Comparison of ENCODE assay signal across 8 cellular contexts in genomic region chrX:135740683-135741149, GRCh38. TPM values are rescaled to one million over a fixed set of nuclear protein-coding genes. Genes with fewer than 3 reads are reported as not detected.
DNase-seq lines count a peak whose midpoint lies in the region; ATAC-seq and TF ChIP-seq lines count a peak whose summit lies in the region.

No MANE protein-coding gene starts in this region.

- no peak overlapping the region for H3K4me3 ChIP-seq in GM12875 (ENCODE audit: low read depth, low read length)

- H3K36me3 Mint-ChIP-seq in stimulated activated naive B cell treated with anti-CD40 and anti-IgM and Interleukin-4, amounts not matched to agents 10 μg/mL and 1 μg/mL and 100 μg/mL, for 72 hours: no peaks in the 10 kb centered on the region

- no peaks in the 10 kb centered on the region for H3K27me3 Mint-ChIP-seq in stimulated activated naive B cell treated with anti-CD40 and anti-IgM and Interleukin-4, amounts not matched to agents 10 μg/mL and 1 μg/mL and 100 μg/mL, for 72 hours

- ATAC-seq in HG02981 (IDR thresholded peaks at IDR 0.05; ENCODE audit: unreplicated experiment) (peak; percentile 79), sciatic nerve (no peak)
- peak; percentile 63 to 80 for ATAC-seq in stimulated activated naive B cell treated with anti-CD40 and anti-IgM and Interleukin-4, amounts not matched to agents 10 μg/mL and 1 μg/mL and 100 μg/mL, for 72 hours (replicated peaks)

- peak; percentile 5 to 16 for DNase-seq in activated CD4-positive, alpha-beta T cell treated with anti-CD3 and anti-CD28 coated beads for 4 hours
- DNase-seq in foreskin melanocyte (peak; percentile 1), GF-D8 (lab: John Stamatoyannopoulos, UW) (no peak), C1 segment of cervical spinal cord (lab: John Stamatoyannopoulos, UW) (no peak), sciatic nerve (ENCODE audit: low spot score) (no peak)
- DNase-seq in stimulated activated naive B cell treated with anti-CD40 and anti-IgM and Interleukin-4, amounts not matched to agents 10 μg/mL and 1 μg/mL and 100 μg/mL, for 72 hours: no peak

- H3K9me3 Mint-ChIP-seq in stimulated activated naive B cell treated with anti-CD40 and anti-IgM and Interleukin-4, amounts not matched to agents 10 μg/mL and 1 μg/mL and 100 μg/mL, for 72 hours: no peaks in the 10 kb centered on the region

- H3K4me1 Mint-ChIP-seq in stimulated activated naive B cell treated with anti-CD40 and anti-IgM and Interleukin-4, amounts not matched to agents 10 μg/mL and 1 μg/mL and 100 μg/mL, for 72 hours: peaks cover 0 to 5% of the 10 kb centered on the region in 2 donors

- TF ChIP-seq CTCF in GM12875 (IDR thresholded peaks at IDR 0.05; ENCODE audit: borderline replicate concordance, insufficient read depth, low read depth, low read length): peak; percentile 75

- intact Hi-C loops in sciatic nerve (cut with DNase I): no loop called here

- H3K27ac Mint-ChIP-seq in stimulated activated naive B cell treated with anti-CD40 and anti-IgM and Interleukin-4, amounts not matched to agents 10 μg/mL and 1 μg/mL and 100 μg/mL, for 72 hours: no peak overlapping the region

- peak overlapping the region; percentile 44 to 58 for H3K4me3 Mint-ChIP-seq in stimulated activated naive B cell treated with anti-CD40 and anti-IgM and Interleukin-4, amounts not matched to agents 10 μg/mL and 1 μg/mL and 100 μg/mL, for 72 hours

RNA-seq across cellular contexts. Expression of gene CT45A3, which starts 27.3 kb away (rescaled TPM):
- not detected for total RNA-seq in sciatic nerve

RNA-seq across cellular contexts. Expression of gene CT45A1, which starts 27.3 kb away (rescaled TPM):
- total RNA-seq in sciatic nerve: not detected

RNA-seq across cellular contexts. Expression of gene CT45A5, which starts 44.6 kb away (rescaled TPM):
- total RNA-seq in sciatic nerve: not detected

Comparison
In these comparisons a context has a peak if more than half of its experiments do, and no peak if none do; other contexts are left out.
1. DNase-seq: peak in activated CD4-positive, alpha-beta T cell treated with anti-CD3 and anti-CD28 coated beads for 4 hours (2 of 2) and foreskin melanocyte (single experiment); none in stimulated activated naive B cell treated with anti-CD40 and anti-IgM and Interleukin-4, amounts not matched to agents 10 μg/mL and 1 μg/mL and 100 μg/mL, for 72 hours (single experiment), GF-D8 (single experiment), C1 segment of cervical spinal cord (0 of 14) and sciatic nerve (single experiment).